20 cellular contexts compared by ENCODE assay signal in genomic region chr10:25699631-25700030, GRCh38.
"Had no signal": no experiment of that assay in that cellular context is flagged by ENCODE, and none has a peak within 500 bp of the region (broad histone marks: within the 10 kb centered on the region; RNA-seq: fewer than 3 reads in every experiment).

No MANE protein-coding gene starts in this region.

- H3K4me3 Mint-ChIP-seq: memory B cell had no signal

- H3K9me3 Mint-ChIP-seq: memory B cell had no signal

- H3K4me3 ChIP-seq: coronary artery, dorsolateral prefrontal cortex, esophagus squamous epithelium, gastrocnemius medialis, heart right ventricle, left lung, lung had no signal

- H3K4me1 ChIP-seq: esophagus squamous epithelium, gastrocnemius medialis, heart right ventricle, left lung had no signal

- H3K9me3 ChIP-seq: esophagus squamous epithelium, gastrocnemius medialis, heart right ventricle, left lung had no signal

- DNase-seq: dermis blood vessel endothelial cell; dorsolateral prefrontal cortex; effector CD4-positive, alpha-beta T cell; effector memory CD4-positive, alpha-beta T cell; esophagus squamous epithelium; foreskin fibroblast; foreskin melanocyte; gastrocnemius medialis; glutamatergic neuron; heart right ventricle; hippocampal formation; left cardiac atrium; left lung; left ventricle myocardium superior; mammary epithelial cell; mesendoderm; midbrain had no signal

- H3K27ac Mint-ChIP-seq: memory B cell had no signal

- H3K27me3 Mint-ChIP-seq: memory B cell had no signal

- H3K36me3 Mint-ChIP-seq: memory B cell had no signal

- ATAC-seq: gastrocnemius medialis, heart right ventricle, left cardiac atrium, left lung, left ventricle myocardium superior had no signal

- H3K36me3 ChIP-seq: esophagus squamous epithelium, gastrocnemius medialis, heart right ventricle, left lung had no signal

- H3K27ac ChIP-seq: coronary artery, dorsolateral prefrontal cortex, esophagus squamous epithelium, gastrocnemius medialis, heart right ventricle, left lung had no signal

- H3K27me3 ChIP-seq: gastrocnemius medialis, heart right ventricle, left lung had no signal
